Comparison of ENCODE assay signal across 11 cellular contexts in genomic region chr11:8812438-8812837, GRCh38.
DNase-seq lines count a peak whose midpoint lies in the region; ATAC-seq and TF ChIP-seq lines count a peak whose summit lies in the region.
"Had no signal": no experiment of that assay in that cellular context is flagged by ENCODE, and none has a peak within 500 bp of the region (broad histone marks: within the 10 kb centered on the region; RNA-seq: fewer than 3 reads in every experiment).

No MANE protein-coding gene starts in this region.

- H3K9me3 ChIP-seq in mesenchymal stem cell (ENCODE audit: control insufficient read depth, low read length) (no peaks in the 10 kb centered on the region), upper lobe of left lung (no peaks in the 10 kb centered on the region)

- POLR2A ChIA-PET in activated CD4-positive, alpha-beta T cell treated with anti-CD3 and anti-CD28 coated beads, Interleukin-2, amount 10 ng/mL, durations not matched to agents 7 days and 5 days (lab: Charles Lee): no interaction called here

- peaks cover 5% of the 10 kb centered on the region for H3K4me1 Mint-ChIP-seq in activated CD4-positive, alpha-beta T cell treated with anti-CD3 and anti-CD28 coated beads, Interleukin-2, amount 10 ng/mL, durations not matched to agents 7 days and 5 days

- H3K4me3 ChIP-seq in epithelial cell of esophagus (ENCODE audit: low read length) (no peak overlapping the region), mesenchymal stem cell (ENCODE audit: insufficient read depth in 1 of 2, low read depth in 1 of 2, low read length in 2 of 2) (no peak overlapping the region), upper lobe of left lung (no peak overlapping the region)

- peaks cover 21% of the 10 kb centered on the region for H3K27me3 Mint-ChIP-seq in activated CD4-positive, alpha-beta T cell treated with anti-CD3 and anti-CD28 coated beads, Interleukin-2, amount 10 ng/mL, durations not matched to agents 7 days and 5 days

- TF ChIP-seq POLR2A in upper lobe of left lung (IDR thresholded peaks at IDR 0.05): no peak

- peak overlapping the region in 1 of 2 experiments; percentile 68 for H2BK12ac ChIP-seq in mesenchymal stem cell (ENCODE audit: low read length in 2 of 2)

- no peak overlapping the region for H3K4me2 ChIP-seq in mesenchymal stem cell (ENCODE audit: low read length, poor library complexity, severe bottlenecking)

- no peak overlapping the region for H2BK15ac ChIP-seq in mesenchymal stem cell (ENCODE audit: low read depth, poor library complexity, severe bottlenecking)

- no peaks in the 10 kb centered on the region for H3K36me3 ChIP-seq in mesenchymal stem cell (ENCODE audit: control insufficient read depth in 1 of 2, insufficient read depth in 2 of 2, low read depth in 1 of 2, low read length in 2 of 2)
- H3K36me3 ChIP-seq in upper lobe of left lung: no peaks in the 10 kb centered on the region

- H3K23ac ChIP-seq in mesenchymal stem cell (ENCODE audit: low read length in 2 of 2): no peak overlapping the region

- H3K4ac ChIP-seq in mesenchymal stem cell (ENCODE audit: low read depth in 1 of 2, low read length in 2 of 2): no peak overlapping the region

- 89% methylated on average over 3 of the region's 3 CpGs for WGBS in mesenchymal stem cell
- 41 to 55% methylated on average over 3 of the region's 3 CpGs for WGBS in upper lobe of left lung, 2 donors

- H3K4me3 Mint-ChIP-seq in activated CD4-positive, alpha-beta T cell treated with anti-CD3 and anti-CD28 coated beads, Interleukin-2, amount 10 ng/mL, durations not matched to agents 7 days and 5 days: no peak overlapping the region

- DNase-seq in SIG-M5 treated with dmso at 0.1 percent for 504 hours (lab: John Stamatoyannopoulos, UW; ENCODE audit: unreplicated experiment) (peak; percentile 63), SIG-M5 (lab: John Stamatoyannopoulos, UW) (no peak), epithelial cell of esophagus (ENCODE audit: low read depth) (peak; percentile 42), mesenchymal stem cell (peak; percentile 57), upper lobe of left lung (peak in 1 of 2 donors; percentile 95)
- DNase-seq in activated CD4-positive, alpha-beta T cell treated with anti-CD3 and anti-CD28 coated beads, Interleukin-2, amount 10 ng/mL, durations not matched to agents 7 days and 5 days: no peak
- DNase-seq: ACHN; GF-D8; stimulated activated naive CD8-positive, alpha-beta T cell treated with anti-CD3 and anti-CD28 coated beads, Interleukin-15, Interleukin-2, amounts not matched to agents 100 U/mL and 50 U/mL, for 24 hours had no signal

- H3K27ac Mint-ChIP-seq in activated CD4-positive, alpha-beta T cell treated with anti-CD3 and anti-CD28 coated beads, Interleukin-2, amount 10 ng/mL, durations not matched to agents 7 days and 5 days: no peak overlapping the region

- no peak for TF ChIP-seq CTCF in epithelial cell of esophagus (IDR thresholded peaks at IDR 0.05; ENCODE audit: insufficient read depth, low read depth, low read length, missing control alignments)
- TF ChIP-seq CTCF in upper lobe of left lung (IDR thresholded peaks at IDR 0.05): peak in 2 of 6 experiments; percentile 19 to 20

- TF ChIP-seq EP300 in upper lobe of left lung (IDR thresholded peaks at IDR 0.05): peak in 1 of 4 donors; percentile 87

- peaks cover 28% of the 10 kb centered on the region for H3K4me1 ChIP-seq in mesenchymal stem cell (ENCODE audit: control insufficient read depth, insufficient read depth, low read depth, low read length)
- peaks cover 52 to 71% (median 68%) of the 10 kb centered on the region in 4 donors for H3K4me1 ChIP-seq in upper lobe of left lung

- no peak overlapping the region for H4K8ac ChIP-seq in mesenchymal stem cell (ENCODE audit: low read length)

- peak overlapping the region in 1 of 2 experiments; percentile 48 for H3K18ac ChIP-seq in mesenchymal stem cell (ENCODE audit: low read depth in 1 of 2, low read length in 2 of 2)

- peaks cover 14% of the 10 kb centered on the region for H3K79me1 ChIP-seq in mesenchymal stem cell (replicated peaks; ENCODE audit: low read length, poor library complexity, severe bottlenecking)

- no peak overlapping the region for H2BK5ac ChIP-seq in mesenchymal stem cell (ENCODE audit: low read depth, low read length, poor library complexity, severe bottlenecking)

- H3K14ac ChIP-seq in mesenchymal stem cell (ENCODE audit: low read length in 2 of 2): no peak overlapping the region

- H2AFZ ChIP-seq in mesenchymal stem cell (ENCODE audit: low read depth, low read length): no peak overlapping the region

- ATAC-seq in upper lobe of left lung (ENCODE audit: low FRiP score in 2 of 2) (peak in 1 of 2 donors; percentile 49), HG03280 (IDR thresholded peaks at IDR 0.05; ENCODE audit: unreplicated experiment) (no peak), GM19467 (IDR thresholded peaks at IDR 0.05; ENCODE audit: unreplicated experiment) (no peak)
- ATAC-seq: stimulated activated naive CD8-positive, alpha-beta T cell treated with anti-CD3 and anti-CD28 coated beads, Interleukin-15, Interleukin-2, amounts not matched to agents 100 U/mL and 50 U/mL, for 24 hours had no signal

- no peak overlapping the region for H4K91ac ChIP-seq in mesenchymal stem cell (ENCODE audit: low read length)

- H3K9me3 Mint-ChIP-seq in activated CD4-positive, alpha-beta T cell treated with anti-CD3 and anti-CD28 coated beads, Interleukin-2, amount 10 ng/mL, durations not matched to agents 7 days and 5 days: no peaks in the 10 kb centered on the region

- H2AK5ac ChIP-seq in mesenchymal stem cell (ENCODE audit: low read length, severe bottlenecking): peak overlapping the region; percentile 76

- H2BK120ac ChIP-seq in mesenchymal stem cell (ENCODE audit: low read depth, low read length): no peak overlapping the region

- peak overlapping the region; percentile 96 for H3K9ac ChIP-seq in mesenchymal stem cell (ENCODE audit: low read length)

- CTCF ChIA-PET in activated CD4-positive, alpha-beta T cell treated with anti-CD3 and anti-CD28 coated beads, Interleukin-2, amount 10 ng/mL, durations not matched to agents 7 days and 5 days (lab: Charles Lee): no interaction called here

- H3K27ac ChIP-seq in mesenchymal stem cell (ENCODE audit: low read length, poor library complexity, severe bottlenecking) (peak overlapping the region; percentile 26), upper lobe of left lung (peak overlapping the region; percentile 69 to 83 (median 80))

- H3K27me3 ChIP-seq in mesenchymal stem cell (ENCODE audit: control insufficient read depth in 1 of 2, insufficient read depth in 1 of 2, low read length in 2 of 2): no peaks in the 10 kb centered on the region
- H3K27me3 ChIP-seq in upper lobe of left lung: no peaks in the 10 kb centered on the region

- H3K36me3 Mint-ChIP-seq in activated CD4-positive, alpha-beta T cell treated with anti-CD3 and anti-CD28 coated beads, Interleukin-2, amount 10 ng/mL, durations not matched to agents 7 days and 5 days (ENCODE audit: low read depth): no peaks in the 10 kb centered on the region

Comparison
In these comparisons a context has a peak if more than half of its experiments do, and no peak if none do; other contexts are left out.
1. DNase-seq: peak in SIG-M5 treated with dmso at 0.1 percent for 504 hours (single experiment), epithelial cell of esophagus (single experiment) and mesenchymal stem cell (single experiment); none in SIG-M5 (single experiment) and activated CD4-positive, alpha-beta T cell treated with anti-CD3 and anti-CD28 coated beads, Interleukin-2, amount 10 ng/mL, durations not matched to agents 7 days and 5 days (single experiment).